13 cellular contexts compared by ENCODE assay signal in genomic region chr1:63969461-63969893, GRCh38.
A peak's percentile ranks its signal among the peaks of the same experiment; 100 is the strongest.
DNase-seq lines count a peak whose midpoint lies in the region; ATAC-seq and TF ChIP-seq lines count a peak whose summit lies in the region.
"Had no signal": no experiment of that assay in that cellular context is flagged by ENCODE, and none has a peak within 500 bp of the region (broad histone marks: within the 10 kb centered on the region; RNA-seq: fewer than 3 reads in every experiment).

No MANE protein-coding gene starts in this region.

- H3K27ac Mint-ChIP-seq in natural killer cell treated with Interleukin-12 subunit alpha and Interleukin-12 subunit beta and Interleukin-15 and Interleukin-18, amount 100 ng/mL, for 72 hours: no peak overlapping the region
- H3K27ac Mint-ChIP-seq: activated CD4-positive, alpha-beta T cell treated with anti-CD3 and anti-CD28 coated beads for 36 hours; stimulated activated naive CD8-positive, alpha-beta T cell treated with anti-CD3 and anti-CD28 coated beads, Interleukin-15, amount 100 ng/mL, for 72 hours had no signal

- DNase-seq in ACHN (peak; percentile 84), LoVo (ENCODE audit: low spot score) (peak; percentile 23), ascending aorta (ENCODE audit: low spot score in 2 of 2) (no peak), medulla oblongata (ENCODE audit: extremely low spot score) (peak; percentile 4), NCI-H1417 treated with DMSO at 0.1 percent for 48 hours (lab: John Stamatoyannopoulos, UW) (no peak)
- DNase-seq in activated T-cell treated with anti-CD3 and anti-CD28 coated beads, Interleukin-2, amount 50 U/mL, for 4 hours: no peak
- no peak for DNase-seq in natural killer cell treated with Interleukin-12 subunit alpha and Interleukin-12 subunit beta and Interleukin-15 and Interleukin-18, amount 100 ng/mL, for 72 hours (ENCODE audit: low spot score)
- DNase-seq: activated CD4-positive, alpha-beta T cell treated with anti-CD3 and anti-CD28 coated beads for 36 hours; activated effector memory CD4-positive, alpha-beta T cell treated with Interleukin-2 at 50 U/mL for 16 hours; DND-41; NCI-H2227 treated with DMSO at 0.1 percent for 48 hours; stimulated activated naive CD8-positive, alpha-beta T cell treated with anti-CD3 and anti-CD28 coated beads, Interleukin-15, amount 100 ng/mL, for 72 hours had no signal

- no peak for TF ChIP-seq CTCF in ascending aorta (IDR thresholded peaks at IDR 0.05)

- no peak overlapping the region for H3K4me3 ChIP-seq in ascending aorta

- no peak for ATAC-seq in HG03457 (IDR thresholded peaks at IDR 0.05; ENCODE audit: unreplicated experiment)
- ATAC-seq in activated T-cell treated with anti-CD3 and anti-CD28 coated beads, Interleukin-2, amount 50 U/mL, for 4 hours: no peak
- ATAC-seq in natural killer cell treated with Interleukin-12 subunit alpha and Interleukin-12 subunit beta and Interleukin-15 and Interleukin-18, amount 100 ng/mL, for 72 hours: no peak
- ATAC-seq: activated CD4-positive, alpha-beta T cell treated with anti-CD3 and anti-CD28 coated beads for 36 hours; stimulated activated naive CD8-positive, alpha-beta T cell treated with anti-CD3 and anti-CD28 coated beads, Interleukin-15, amount 100 ng/mL, for 72 hours had no signal

- no peaks in the 10 kb centered on the region for H3K36me3 Mint-ChIP-seq in activated T-cell treated with anti-CD3 and anti-CD28 coated beads, Interleukin-2, amount 50 U/mL, for 4 hours (ENCODE audit: insufficient read depth)
- H3K36me3 Mint-ChIP-seq in natural killer cell treated with Interleukin-12 subunit alpha and Interleukin-12 subunit beta and Interleukin-15 and Interleukin-18, amount 100 ng/mL, for 72 hours: no peaks in the 10 kb centered on the region

- H3K9me3 ChIP-seq in ascending aorta: no peaks in the 10 kb centered on the region

- no peak overlapping the region for H3K4me3 Mint-ChIP-seq in activated T-cell treated with anti-CD3 and anti-CD28 coated beads, Interleukin-2, amount 50 U/mL, for 4 hours
- no peak overlapping the region for H3K4me3 Mint-ChIP-seq in natural killer cell treated with Interleukin-12 subunit alpha and Interleukin-12 subunit beta and Interleukin-15 and Interleukin-18, amount 100 ng/mL, for 72 hours
- H3K4me3 Mint-ChIP-seq: activated CD4-positive, alpha-beta T cell treated with anti-CD3 and anti-CD28 coated beads for 36 hours; stimulated activated naive CD8-positive, alpha-beta T cell treated with anti-CD3 and anti-CD28 coated beads, Interleukin-15, amount 100 ng/mL, for 72 hours had no signal

- H3K4me1 ChIP-seq in ascending aorta: peaks cover 3 to 39% of the 10 kb centered on the region in 2 donors

- H3K27me3 ChIP-seq in ascending aorta: no peaks in the 10 kb centered on the region

- H3K36me3 ChIP-seq in ascending aorta: no peaks in the 10 kb centered on the region

- peaks cover 2% of the 10 kb centered on the region for H3K27me3 Mint-ChIP-seq in activated T-cell treated with anti-CD3 and anti-CD28 coated beads, Interleukin-2, amount 50 U/mL, for 4 hours (ENCODE audit: low read depth)
- H3K27me3 Mint-ChIP-seq in natural killer cell treated with Interleukin-12 subunit alpha and Interleukin-12 subunit beta and Interleukin-15 and Interleukin-18, amount 100 ng/mL, for 72 hours: peaks cover 20 to 22% of the 10 kb centered on the region in 2 donors

- H3K27ac ChIP-seq in ascending aorta: peak overlapping the region; percentile 73 to 74

- H3K4me1 Mint-ChIP-seq in activated T-cell treated with anti-CD3 and anti-CD28 coated beads, Interleukin-2, amount 50 U/mL, for 4 hours (ENCODE audit: low read depth): no peaks in the 10 kb centered on the region
- H3K4me1 Mint-ChIP-seq in natural killer cell treated with Interleukin-12 subunit alpha and Interleukin-12 subunit beta and Interleukin-15 and Interleukin-18, amount 100 ng/mL, for 72 hours (ENCODE audit: low read depth in 2 of 2): no peaks in the 10 kb centered on the region
- H3K4me1 Mint-ChIP-seq: stimulated activated naive CD8-positive, alpha-beta T cell treated with anti-CD3 and anti-CD28 coated beads, Interleukin-15, amount 100 ng/mL, for 72 hours had no signal

- intact Hi-C loops in ascending aorta (cut with DNase I): no loop called here

- in situ Hi-C loops in ACHN (cut with HindIII; ENCODE audit: low pct_ligation_motif_present, low pct_unique_long_range_greater_than_20kb, low sequenced_read_pairs): no loop called here

- H3K9me3 Mint-ChIP-seq in activated T-cell treated with anti-CD3 and anti-CD28 coated beads, Interleukin-2, amount 50 U/mL, for 4 hours: no peaks in the 10 kb centered on the region
- H3K9me3 Mint-ChIP-seq in natural killer cell treated with Interleukin-12 subunit alpha and Interleukin-12 subunit beta and Interleukin-15 and Interleukin-18, amount 100 ng/mL, for 72 hours: no peaks in the 10 kb centered on the region
- H3K9me3 Mint-ChIP-seq: stimulated activated naive CD8-positive, alpha-beta T cell treated with anti-CD3 and anti-CD28 coated beads, Interleukin-15, amount 100 ng/mL, for 72 hours had no signal

Comparison
In these comparisons a context has a peak if more than half of its experiments do, and no peak if none do; other contexts are left out.
1. DNase-seq: peak in ACHN (single experiment), LoVo (single experiment) and medulla oblongata (single experiment); none in ascending aorta (0 of 2), activated T-cell treated with anti-CD3 and anti-CD28 coated beads, Interleukin-2, amount 50 U/mL, for 4 hours (single experiment), natural killer cell treated with Interleukin-12 subunit alpha and Interleukin-12 subunit beta and Interleukin-15 and Interleukin-18, amount 100 ng/mL, for 72 hours (single experiment) and NCI-H1417 treated with DMSO at 0.1 percent for 48 hours (single experiment).